ENCODE assay signal across 32 cellular contexts in the genomic region with DNA sequence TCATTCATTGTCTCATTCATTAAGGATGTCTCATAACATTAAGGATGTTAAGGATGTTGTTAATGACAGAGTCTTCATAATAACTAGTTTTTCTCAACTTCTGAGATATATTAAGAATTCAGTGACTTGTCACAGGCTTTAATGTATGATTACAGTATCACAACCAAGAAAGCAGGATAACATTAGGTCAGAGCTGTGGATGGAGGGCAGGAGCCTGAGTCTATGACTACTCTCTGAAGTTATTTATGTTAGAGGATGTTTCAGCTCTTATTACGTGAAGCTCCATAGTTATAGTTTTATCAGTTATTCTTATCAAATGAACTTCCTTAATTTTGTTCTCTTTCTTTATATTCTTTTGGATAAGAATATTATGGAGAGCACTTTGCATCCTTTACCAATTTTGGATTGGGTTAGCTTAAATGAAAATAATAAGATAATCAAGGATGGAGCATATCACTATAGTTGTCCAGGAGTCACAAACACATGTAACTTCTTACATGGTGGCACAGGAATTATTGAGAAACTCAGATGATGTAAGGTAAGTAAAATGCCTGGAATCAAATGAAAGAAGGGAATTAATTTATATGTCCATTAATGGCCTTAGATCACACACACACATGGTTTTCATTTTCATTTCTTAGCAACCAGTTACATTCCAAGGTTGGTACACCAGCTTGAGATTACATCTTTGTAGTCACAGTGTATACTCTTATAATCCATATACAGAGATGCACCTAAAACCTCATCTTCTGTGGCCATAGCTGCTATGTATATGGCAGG. TPM values are rescaled to one million over a fixed set of nuclear protein-coding genes. Genes with fewer than 3 reads are reported as not detected.
"Had no signal": no experiment of that assay in that cellular context is flagged by ENCODE, and none has a peak within 500 bp of the region (broad histone marks: within the 10 kb centered on the region; RNA-seq: fewer than 3 reads in every experiment).

No MANE protein-coding gene starts in this region.

- H3K27me3 ChIP-seq: body of pancreas, stomach, suprapubic skin, tibial nerve had no signal

- H3K9me3 ChIP-seq: body of pancreas, stomach, suprapubic skin, tibial nerve had no signal

- DNase-seq: activated CD4-positive, alpha-beta memory T cell treated with anti-CD3 and anti-CD28 coated beads, Interleukin-2, amount 10 ng/mL, durations not matched to agents 7 days and 5 days; activated CD4-positive, alpha-beta T cell treated with anti-CD3 and anti-CD28 coated beads for 36 hours; activated effector memory CD4-positive, alpha-beta T cell treated with anti-CD3 and anti-CD28 coated beads, Interleukin-2, amount 50 U/mL, for 16 hours; activated naive CD4-positive, alpha-beta T cell treated with anti-CD3 and anti-CD28 coated beads, Interleukin-2, amount 10 ng/mL, durations not matched to agents 7 days and 5 days; activated T-cell treated with anti-CD3 and anti-CD28 coated beads, Interleukin-2, amount 50 U/mL, for 72 hours; body of pancreas; dermis blood vessel endothelial cell; effector CD8-positive, alpha-beta T cell; left ventricle myocardium superior; mammary epithelial cell; naive thymus-derived CD8-positive, alpha-beta T cell; stimulated activated CD4-positive, alpha-beta T cell treated with anti-CD3 and anti-CD28 coated beads, Interleukin-15, amount 100 ng/mL, for 24 hours; stomach; T-helper 1 cell; T-helper 9 cell had no signal

- H3K4me1 ChIP-seq: body of pancreas, stomach, suprapubic skin, tibial nerve had no signal

- ATAC-seq: activated CD4-positive, alpha-beta T cell treated with anti-CD3 and anti-CD28 coated beads for 36 hours; activated T-cell treated with anti-CD3 and anti-CD28 coated beads, Interleukin-2, amount 50 U/mL, for 72 hours; body of pancreas; esophagus mucosa; left ventricle myocardium superior; naive thymus-derived CD8-positive, alpha-beta T cell; sciatic nerve; stimulated activated memory B cell treated with anti-CD40 and anti-IgM and Interleukin-4, amounts not matched to agents 10 μg/mL and 1 μg/mL and 100 μg/mL, for 72 hours; WTC11 had no signal

- H3K27ac ChIP-seq: body of pancreas, stomach, suprapubic skin, tibial nerve had no signal

- H3K4me2 ChIP-seq: smooth muscle cell had no signal

- H3K4me3 ChIP-seq: body of pancreas, smooth muscle cell, stomach, suprapubic skin, tibial nerve had no signal

- H3K36me3 ChIP-seq: stomach, suprapubic skin, tibial nerve had no signal

- FAIRE-seq: endothelial cell of umbilical vein had no signal

RNA-seq across cellular contexts. Expression of a gene that starts 57.0 kb away (rescaled TPM):
- total RNA-seq: activated CD4-positive, alpha-beta memory T cell treated with anti-CD3 and anti-CD28 coated beads, Interleukin-2, amount 10 ng/mL, durations not matched to agents 7 days and 5 days; activated CD4-positive, alpha-beta T cell treated with anti-CD3 and anti-CD28 coated beads for 36 hours; activated T-cell treated with anti-CD3 and anti-CD28 coated beads, Interleukin-2, amount 50 U/mL, for 72 hours; body of pancreas; cardiac septum; chondrocyte; dermis blood vessel endothelial cell; endothelial cell of umbilical vein; esophagus mucosa; fibroblast of villous mesenchyme; kidney epithelial cell; left ventricle myocardium superior; mammary epithelial cell; mesothelial cell of epicardium; naive thymus-derived CD8-positive, alpha-beta T cell; osteoblast; posterior vena cava; renal cortical epithelial cell; sciatic nerve; smooth muscle cell; stomach; tibial nerve; urinary bladder; WTC11 had no signal
- polyA plus RNA-seq: endothelial cell of umbilical vein; mammary epithelial cell; naive thymus-derived CD8-positive, alpha-beta T cell; smooth muscle cell; stomach; urinary bladder had no signal
